ENCODE assay signal across 9 cellular contexts in the genomic region with DNA sequence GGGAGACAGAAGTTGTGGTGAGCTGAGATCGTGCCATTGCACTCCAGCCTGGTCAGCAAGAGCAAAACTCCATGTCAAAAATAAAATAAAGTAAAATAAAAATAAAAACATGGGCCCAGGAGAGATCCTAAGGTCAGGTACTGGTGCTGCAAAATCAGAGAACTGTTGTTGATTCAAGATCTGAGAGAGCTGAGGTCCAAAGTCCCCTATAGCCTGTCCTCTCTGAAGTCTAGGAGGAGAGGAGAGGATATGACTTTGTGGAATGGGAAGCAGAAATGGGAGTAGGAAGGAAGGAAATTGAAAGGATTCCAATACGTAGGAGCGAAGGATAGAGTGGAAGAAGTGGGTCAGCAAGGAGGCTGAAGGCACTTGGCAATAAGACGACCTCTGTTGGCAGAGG. TPM values are rescaled to one million over a fixed set of nuclear protein-coding genes. Genes with fewer than 3 reads are reported as not detected.
"Had no signal": no experiment of that assay in that cellular context is flagged by ENCODE, and none has a peak within 500 bp of the region (broad histone marks: within the 10 kb centered on the region; RNA-seq: fewer than 3 reads in every experiment).

No MANE protein-coding gene starts in this region.

- FAIRE-seq: G401.6, GM12878, GM12891, GM12892, GM18507, GM19239 had no signal

- DNase-seq: GDM1, GF-D8 had no signal

- H3K4me3 ChIP-seq: GM12878 had no signal

- ATAC-seq: GM12878 had no signal

RNA-seq across cellular contexts. Expression of a gene that starts 4.6 kb away (rescaled TPM):
- total RNA-seq: G401, GM12878 had no signal
- polyA plus RNA-seq: GM12878 had no signal

RNA-seq across cellular contexts. Expression of a gene that starts 22.9 kb away (rescaled TPM):
- total RNA-seq: G401, GM12878 had no signal
- polyA plus RNA-seq: GM12878 had no signal

RNA-seq across cellular contexts. Expression of a gene that starts 44.3 kb away (rescaled TPM):
- total RNA-seq: G401, GM12878 had no signal
- polyA plus RNA-seq: GM12878 had no signal

RNA-seq across cellular contexts. Expression of a gene that starts 57.7 kb away (rescaled TPM):
- total RNA-seq: G401, GM12878 had no signal
- polyA plus RNA-seq: GM12878 had no signal
